8 cellular contexts compared by ENCODE assay signal in genomic region chr19:39237200-39238184, GRCh38. TPM values are rescaled to one million over a fixed set of nuclear protein-coding genes. Genes with fewer than 3 reads are reported as not detected.
DNase-seq lines count a peak whose midpoint lies in the region; ATAC-seq and TF ChIP-seq lines count a peak whose summit lies in the region.

No MANE protein-coding gene starts in this region.

- no peak for TF ChIP-seq CTCF in LNCaP clone FGC (IDR thresholded peaks at IDR 0.05; ENCODE audit: control insufficient read depth, extremely low read depth, insufficient read depth)
- TF ChIP-seq CTCF in liver (IDR thresholded peaks at IDR 0.05; ENCODE audit: low read depth, low read length, missing input control): no peak
- no peak for TF ChIP-seq CTCF in tibial nerve (IDR thresholded peaks at IDR 0.05)

- H3K27me3 ChIP-seq in liver (ENCODE audit: control insufficient read depth in 4 of 4, insufficient read depth in 4 of 4, low read length in 3 of 4) (no peaks in the 10 kb centered on the region), tibial nerve (peaks cover 0 to 40% of the 10 kb centered on the region in 2 donors)

- H3K4me1 ChIP-seq in liver (ENCODE audit: control insufficient read depth in 4 of 4, insufficient read depth in 4 of 4, low read length in 3 of 4) (peaks cover 0 to 2% (median 0%) of the 10 kb centered on the region in 4 donors), tibial nerve (peaks cover 0 to 3% (median 0%) of the 10 kb centered on the region in 4 donors)

- H3K9me3 ChIP-seq in liver (ENCODE audit: control insufficient read depth in 4 of 4, low read length in 3 of 4): no peaks in the 10 kb centered on the region
- H3K9me3 ChIP-seq in tibial nerve: no peaks in the 10 kb centered on the region

- H3K36me3 ChIP-seq in liver (ENCODE audit: control insufficient read depth in 4 of 4, insufficient read depth in 3 of 4, low read depth in 1 of 4, low read length in 3 of 4): no peaks in the 10 kb centered on the region
- no peaks in the 10 kb centered on the region for H3K36me3 ChIP-seq in tibial nerve

- no peak for TF ChIP-seq RAD21 in liver (IDR thresholded peaks at IDR 0.05)

- TF ChIP-seq EP300 in tibial nerve (IDR thresholded peaks at IDR 0.05): no peak

- WGBS in liver: 42% methylated on average over 22 of the region's 22 CpGs
- WGBS in tibial nerve, 2 donors: 38 to 40% methylated on average over 22 of the region's 22 CpGs

- no peak for ATAC-seq in HG03135 (IDR thresholded peaks at IDR 0.05; ENCODE audit: unreplicated experiment)

- H3K9ac ChIP-seq in liver (ENCODE audit: low read depth in 1 of 2, low read length in 2 of 2): no peak overlapping the region

- peak; percentile 76 for DNase-seq in activated effector memory CD4-positive, alpha-beta T cell treated with anti-CD3 and anti-CD28 coated beads, Interleukin-2, amount 50 U/mL, for 16 hours
- no peak for DNase-seq in activated effector memory CD4-positive, alpha-beta T cell treated with Interleukin-2 at 50 U/mL for 16 hours
- DNase-seq in LNCaP clone FGC (ENCODE audit: low read depth): peak; percentile 23
- DNase-seq in activated CD8-positive, alpha-beta memory T cell treated with anti-CD3 and anti-CD28 coated beads for 24 hours: peak; percentile 78
- no peak for DNase-seq in tibial nerve (ENCODE audit: low spot score in 2 of 2)
- DNase-seq in DMS 273 treated with DMSO at 0.1 percent for 48 hours (lab: John Stamatoyannopoulos, UW): no peak

- H3K4me3 ChIP-seq in LNCaP clone FGC (ENCODE audit: low read depth, low read length) (no peak overlapping the region), liver (ENCODE audit: low read depth in 1 of 3, low read length in 3 of 3) (peak overlapping the region in 1 of 3 donors; percentile 8), tibial nerve (no peak overlapping the region)

- TF ChIP-seq POLR2A in tibial nerve (IDR thresholded peaks at IDR 0.05): no peak

- H3K27ac ChIP-seq in liver (ENCODE audit: low read depth in 1 of 2, low read length in 2 of 2): no peak overlapping the region
- H3K27ac ChIP-seq in tibial nerve: no peak overlapping the region

TF ChIP-seq in liver, 16 proteins besides CTCF, POLR2A, EP300 and RAD21:
- TF ChIP-seq HNF4A (conservative IDR thresholded peaks at IDR 0.05) (peak in 1 of 2 donors; percentile 22), SP1 (IDR thresholded peaks at IDR 0.05) (peak; percentile 33), MAX (IDR thresholded peaks at IDR 0.05) (no peak), JUND (IDR thresholded peaks at IDR 0.05) (no peak)

RNA-seq across cellular contexts. Expression of gene IFNL3, which starts 7.3 kb away (rescaled TPM):
- total RNA-seq in liver (not detected), tibial nerve (not detected)
- polyA plus RNA-seq in liver: not detected

RNA-seq across cellular contexts. Expression of gene IFNL4, which starts 11.2 kb away (rescaled TPM):
- not detected for total RNA-seq in liver
- not detected for polyA plus RNA-seq in liver
- not detected for total RNA-seq in tibial nerve

RNA-seq across cellular contexts. Expression of gene IFNL2, which starts 30.7 kb away (rescaled TPM):
- not detected for total RNA-seq in liver
- not detected for polyA plus RNA-seq in liver
- total RNA-seq in tibial nerve: not detected

RNA-seq across cellular contexts. Expression of gene SYCN, which starts 33.4 kb away (rescaled TPM):
- not detected for total RNA-seq in liver
- not detected for polyA plus RNA-seq in liver
- 1 to 10 TPM in 2 of 4 donors, not detected in 2; 1.3 to 6.0 TPM for total RNA-seq in tibial nerve

RNA-seq across cellular contexts. Expression of gene NCCRP1, which starts 40.7 kb away (rescaled TPM):
- total RNA-seq in liver (not detected), tibial nerve (not detected)
- polyA plus RNA-seq in liver: not detected

Comparison
In these comparisons a context has a peak if more than half of its experiments do, and no peak if none do; other contexts are left out.
1. DNase-seq: peak in activated effector memory CD4-positive, alpha-beta T cell treated with anti-CD3 and anti-CD28 coated beads, Interleukin-2, amount 50 U/mL, for 16 hours (single experiment), LNCaP clone FGC (single experiment) and activated CD8-positive, alpha-beta memory T cell treated with anti-CD3 and anti-CD28 coated beads for 24 hours (single experiment); none in activated effector memory CD4-positive, alpha-beta T cell treated with Interleukin-2 at 50 U/mL for 16 hours (single experiment), tibial nerve (0 of 2) and DMS 273 treated with DMSO at 0.1 percent for 48 hours (single experiment).